28 cellular contexts compared by ENCODE assay signal in genomic region chr2:240517342-240517741, GRCh38. TPM values are rescaled to one million over a fixed set of nuclear protein-coding genes. Genes with fewer than 3 reads are reported as not detected.
DNase-seq lines count a peak whose midpoint lies in the region; ATAC-seq, FAIRE-seq and TF ChIP-seq lines count a peak whose summit lies in the region.
"Had no signal": no experiment of that assay in that cellular context is flagged by ENCODE, and none has a peak within 500 bp of the region (broad histone marks: within the 10 kb centered on the region; RNA-seq: fewer than 3 reads in every experiment).

No MANE protein-coding gene starts in this region.

- no peaks in the 10 kb centered on the region for H3K9me3 ChIP-seq in HepG2 (ENCODE audit: low read length)
- peaks cover 0 to 8% (median 6%) of the 10 kb centered on the region in 8 donors for H3K9me3 ChIP-seq in spleen
- H3K9me3 ChIP-seq: BE2C had no signal

- WGBS in HepG2 (ENCODE audit: low lambda C conversion rate): 100% methylated on average over 1 of the region's 4 CpGs
- WGBS in spleen, 5 donors: 96 to 100% (median 98%) methylated on average over 4 of the region's 4 CpGs

- H3K4me3 ChIP-seq in coronary artery (no peak overlapping the region), HepG2 (replicated peaks in 1 of 3; ENCODE audit: insufficient read depth in 1 of 3, low read depth in 2 of 3, low read length in 3 of 3) (no peak overlapping the region), spleen (no peak overlapping the region)
- H3K4me3 ChIP-seq: BLaER1, GM12878 had no signal

- H3K9ac ChIP-seq in HepG2 (ENCODE audit: insufficient read depth, low read depth, low read length): no peak overlapping the region
- H3K9ac ChIP-seq: BLaER1 had no signal

- TF ChIP-seq POLR2A in HepG2 (IDR thresholded peaks at IDR 0.05; ENCODE audit: insufficient read depth in 1 of 2, low read depth in 2 of 2, low read length in 2 of 2) (no peak), spleen (IDR thresholded peaks at IDR 0.05) (no peak)

- no peaks in the 10 kb centered on the region; the same call in 1 of the 2 replicates for H4K20me1 ChIP-seq in HepG2 (ENCODE audit: insufficient read depth, low read length)

- peak; percentile 30 for FAIRE-seq in HepG2 (lab: Jason Lieb, UNC)
- FAIRE-seq: A204.1, GM12878, GM12892, GM18507 had no signal

- in situ Hi-C loops in HepG2 (cut with HindIII; ENCODE audit: extremely low pct_ligation_motif_present, low pct_unique_long_range_greater_than_20kb): no loop called here

- no peak for TF ChIP-seq CTCF in coronary artery (IDR thresholded peaks at IDR 0.05)
- TF ChIP-seq CTCF in HepG2 (CRISPR knock-in tag; IDR thresholded peaks at IDR 0.05): no peak
- no peak for TF ChIP-seq CTCF in spleen (IDR thresholded peaks at IDR 0.05 in 8 of 11, conservative IDR thresholded peaks at IDR 0.05 in 3 of 11)

- no peaks in the 10 kb centered on the region for H3K79me2 ChIP-seq in HepG2 (ENCODE audit: insufficient read depth, low read length)

- no peak overlapping the region for H2AFZ ChIP-seq in HepG2 (ENCODE audit: low read length)

- TF ChIP-seq EP300 in HepG2 (IDR thresholded peaks at IDR 0.05; ENCODE audit: low read depth in 2 of 2, low read length in 2 of 2) (no peak), HepG2 (CRISPR knock-in tag; IDR thresholded peaks at IDR 0.05; ENCODE audit: borderline replicate concordance) (no peak)

- H3K36me3 ChIP-seq in HepG2 (replicated peaks in 1 of 2; ENCODE audit: control insufficient read depth in 1 of 2, insufficient read depth in 2 of 2, low read length in 2 of 2): peaks cover 4 to 6% of the 10 kb centered on the region in 2 experiments; a peak in 3 of 5 replicates
- H3K36me3 ChIP-seq in spleen: peaks cover 0 to 22% (median 3%) of the 10 kb centered on the region in 6 donors
- H3K36me3 ChIP-seq: BE2C had no signal

- H3K27me3 ChIP-seq in HepG2 (ENCODE audit: control insufficient read depth in 1 of 2, insufficient read depth in 2 of 2, low read length in 2 of 2) (no peaks in the 10 kb centered on the region), spleen (replicated peaks in 1 of 7) (peaks cover 0 to 16% (median 0%) of the 10 kb centered on the region in 7 donors)
- H3K27me3 ChIP-seq: BE2C, BLaER1 had no signal

- POLR2A ChIA-PET in HepG2 (lab: Yijun Ruan, JAX): no interaction called here

- no peak overlapping the region for H3K27ac ChIP-seq in coronary artery
- no peak overlapping the region for H3K27ac ChIP-seq in HepG2 (ENCODE audit: extremely low read length, insufficient read depth, low read length)
- no peak overlapping the region for H3K27ac ChIP-seq in spleen
- H3K27ac ChIP-seq: BLaER1 had no signal

- no peak for TF ChIP-seq RAD21 in HepG2 (CRISPR knock-in tag; IDR thresholded peaks at IDR 0.05)

- CTCF ChIA-PET in HepG2 (lab: Yijun Ruan, JAX; ENCODE audit: low intra/inter-chr PET ratio, low total read pairs): no interaction called here

- H3K4me1 ChIP-seq in HepG2 (ENCODE audit: insufficient read depth, low read length) (no peaks in the 10 kb centered on the region), spleen (peaks cover 9 to 25% (median 16%) of the 10 kb centered on the region in 6 donors)
- H3K4me1 ChIP-seq: BE2C had no signal

- DNase-seq in coronary artery (ENCODE audit: low spot score): peak; percentile 14
- DNase-seq in HepG2 (ENCODE audit: low spot score): no peak
- DNase-seq in posterior vena cava (ENCODE audit: low spot score): peak; percentile 55
- DNase-seq in spleen: peak; percentile 15
- no peak for DNase-seq in NCI-H146 (lab: John Stamatoyannopoulos, UW)
- DNase-seq in UCSD-AML1 (lab: John Stamatoyannopoulos, UW; ENCODE audit: unreplicated experiment): no peak
- DNase-seq: 8988T; ACHN; BE2C; C1 segment of cervical spinal cord; CD4-positive, alpha-beta memory T cell; CD4-positive, CD25-positive, alpha-beta regulatory T cell; CD8-positive, alpha-beta memory T cell; COR-L47; DMS 273 treated with DMSO at 0.1 percent for 48 hours; DMS153; DMS53; DMS79; DND-41; EL; GDM1 had no signal

- ATAC-seq in HepG2 (no peak), HG03565 (IDR thresholded peaks at IDR 0.05; ENCODE audit: unreplicated experiment) (no peak), GM21723 (IDR thresholded peaks at IDR 0.05; ENCODE audit: unreplicated experiment) (no peak)
- ATAC-seq: GM12878 had no signal

- intact Hi-C loops in HepG2 (cut with micrococcal nuclease; ENCODE audit: unreplicated experiment): loop anchor here (10.0 kb wide), 1 partner anchor 127 kb away; no protein-coding TSS in a partner anchor
- intact Hi-C loops in posterior vena cava (cut with DNase I): loop anchor here in 1 of 2 donors (10.0 kb wide), 1 partner anchor 187 kb away; no protein-coding TSS in a partner anchor
- intact Hi-C loops in spleen (cut with DNase I; ENCODE audit: low total_unique reads): loop anchor here (10.0 kb wide), 1 partner anchor 317 kb away; no protein-coding TSS in a partner anchor

- BruUV-seq in HepG2 (replicated peaks; lab: Mats Ljungman, UMichigan): no TSS peak

- no peak overlapping the region for H3K4me2 ChIP-seq in HepG2 (ENCODE audit: low read depth, low read length)
- H3K4me2 ChIP-seq: BLaER1 had no signal

RNA-seq across cellular contexts. Expression of gene ANKMY1, which starts 40.4 kb away (rescaled TPM):
- total RNA-seq in HepG2 (2016; rRNA removed; fragmentation: Illumina TruSeq; extraction: Trizol) (7.3 and 11.7 TPM in 2 replicates), posterior vena cava (10 to 100 TPM in 1 of 2 donors, 1 to 10 TPM in 1; 7.1 to 12.9 TPM), spleen (10 to 100 TPM; 26.5 to 45.5 (median 30.1) TPM)
- 9.7 and 12.6 TPM in 2 replicates for total RNA-seq in HepG2 (2016; cell fraction: cytosol; rRNA removed; fragmentation: Illumina TruSeq; extraction: Trizol; ENCODE audit: low read depth)
- total RNA-seq in HepG2 (2016; cell fraction: insoluble cytoplasmic fraction; rRNA removed; fragmentation: Illumina TruSeq; extraction: Trizol): 8.8 and 12.4 TPM in 2 replicates
- 10.6 and 11.9 TPM in 2 replicates for total RNA-seq in HepG2 (2016; cell fraction: membrane; rRNA removed; fragmentation: Illumina TruSeq; extraction: Trizol)
- 23.2 and 30.1 TPM in 2 replicates for total RNA-seq in HepG2 (2016; cell fraction: nucleus; rRNA removed; fragmentation: Illumina TruSeq; extraction: Trizol)
- polyA plus RNA-seq in HepG2 (2011; rRNA removed) (18.8 and 20.5 TPM in 2 replicates), spleen (10 to 100 TPM in 1 of 3 donors, 1 to 10 TPM in 2; 7.6 to 11.4 (median 8.1) TPM)
- polyA plus RNA-seq in HepG2 (2011; cell fraction: cytosol; rRNA removed): 11.7 and 12.1 TPM in 2 replicates
- 55.1 and 66.4 TPM in 2 replicates for polyA plus RNA-seq in HepG2 (2011; cell fraction: nucleus; rRNA removed)
- polyA plus RNA-seq in HepG2 (2012): 8.0 and 8.9 TPM in 2 replicates
- 2.6 and 3.4 TPM in 2 replicates for polyA plus RNA-seq in HepG2 (2016; cell fraction: cytosol; fragmentation: Illumina TruSeq; extraction: Trizol; ENCODE audit: low read depth)
- 7.8 and 8.8 TPM in 2 replicates for polyA plus RNA-seq in HepG2 (2016; cell fraction: insoluble cytoplasmic fraction; fragmentation: Illumina TruSeq; extraction: Trizol; ENCODE audit: low read depth)
- polyA plus RNA-seq in HepG2 (2016; cell fraction: membrane; fragmentation: Illumina TruSeq; extraction: Trizol; ENCODE audit: low read depth): 4.9 and 6.3 TPM in 2 replicates
- polyA plus RNA-seq in HepG2 (2016; cell fraction: nucleus; fragmentation: Illumina TruSeq; extraction: Trizol; ENCODE audit: insufficient read depth, low read depth): 30.4 and 35.4 TPM in 2 replicates
- 41.3 and 43.1 TPM in 2 replicates for polyA minus RNA-seq in HepG2 (2011; rRNA and poly(A)+ RNA removed; ENCODE audit: low replicate concordance)
- polyA minus RNA-seq in HepG2 (2011; cell fraction: cytosol; rRNA and poly(A)+ RNA removed): 6.0 and 6.9 TPM in 2 replicates
- polyA minus RNA-seq in HepG2 (2011; cell fraction: nucleus; rRNA and poly(A)+ RNA removed): 52.8 and 56.1 TPM in 2 replicates

RNA-seq across cellular contexts. Expression of gene DUSP28, which starts 42.8 kb away (rescaled TPM):
- total RNA-seq in HepG2 (2016; rRNA removed; fragmentation: Illumina TruSeq; extraction: Trizol): 2.5 and 5.2 TPM in 2 replicates
- total RNA-seq in HepG2 (2016; cell fraction: cytosol; rRNA removed; fragmentation: Illumina TruSeq; extraction: Trizol; ENCODE audit: low read depth): 4.5 and 4.9 TPM in 2 replicates
- 2.9 and 5.6 TPM in 2 replicates for total RNA-seq in HepG2 (2016; cell fraction: insoluble cytoplasmic fraction; rRNA removed; fragmentation: Illumina TruSeq; extraction: Trizol)
- 6.2 and 6.3 TPM in 2 replicates for total RNA-seq in HepG2 (2016; cell fraction: membrane; rRNA removed; fragmentation: Illumina TruSeq; extraction: Trizol)
- 7.1 TPM in 2 replicates for total RNA-seq in HepG2 (2016; cell fraction: nucleus; rRNA removed; fragmentation: Illumina TruSeq; extraction: Trizol)
- polyA plus RNA-seq in HepG2 (2011; rRNA removed): 6.7 and 8.6 TPM in 2 replicates
- polyA plus RNA-seq in HepG2 (2011; cell fraction: cytosol; rRNA removed): 3.4 and 4.1 TPM in 2 replicates
- polyA plus RNA-seq in HepG2 (2011; cell fraction: nucleus; rRNA removed): 6.6 and 6.7 TPM in 2 replicates
- 5.4 and 6.8 TPM in 2 replicates for polyA plus RNA-seq in HepG2 (2012)
- polyA plus RNA-seq in HepG2 (2016; cell fraction: cytosol; fragmentation: Illumina TruSeq; extraction: Trizol; ENCODE audit: low read depth): 4.9 and 6.2 TPM in 2 replicates
- 3.9 and 4.1 TPM in 2 replicates for polyA plus RNA-seq in HepG2 (2016; cell fraction: insoluble cytoplasmic fraction; fragmentation: Illumina TruSeq; extraction: Trizol; ENCODE audit: low read depth)
- polyA plus RNA-seq in HepG2 (2016; cell fraction: membrane; fragmentation: Illumina TruSeq; extraction: Trizol; ENCODE audit: low read depth): 5.5 and 7.1 TPM in 2 replicates
- 11.1 and 15.5 TPM in 2 replicates for polyA plus RNA-seq in HepG2 (2016; cell fraction: nucleus; fragmentation: Illumina TruSeq; extraction: Trizol; ENCODE audit: insufficient read depth, low read depth)
- polyA minus RNA-seq in HepG2 (2011; rRNA and poly(A)+ RNA removed; ENCODE audit: low replicate concordance): 2.8 and 4.2 TPM in 2 replicates
- 1.7 and 2.2 TPM in 2 replicates for polyA minus RNA-seq in HepG2 (2011; cell fraction: cytosol; rRNA and poly(A)+ RNA removed)
- polyA minus RNA-seq in HepG2 (2011; cell fraction: nucleus; rRNA and poly(A)+ RNA removed): 11.5 and 12.3 TPM in 2 replicates
- total RNA-seq in posterior vena cava: 1 to 10 TPM; 2.0 to 2.3 TPM
- total RNA-seq in spleen: 10 to 100 TPM in 1 of 7 donors, 1 to 10 TPM in 6; 5.9 to 13.6 (median 7.1) TPM
- 1 to 10 TPM; 6.5 to 9.0 (median 7.9) TPM for polyA plus RNA-seq in spleen

RNA-seq across cellular contexts. Expression of gene RNPEPL1, which starts 50.9 kb away (rescaled TPM):
- total RNA-seq in HepG2 (2016; rRNA removed; fragmentation: Illumina TruSeq; extraction: Trizol): 13.0 and 27.6 TPM in 2 replicates
- 21.9 and 24.8 TPM in 2 replicates for total RNA-seq in HepG2 (2016; cell fraction: cytosol; rRNA removed; fragmentation: Illumina TruSeq; extraction: Trizol; ENCODE audit: low read depth)
- total RNA-seq in HepG2 (2016; cell fraction: insoluble cytoplasmic fraction; rRNA removed; fragmentation: Illumina TruSeq; extraction: Trizol): 12.9 and 23.2 TPM in 2 replicates
- 50.1 and 53.8 TPM in 2 replicates for total RNA-seq in HepG2 (2016; cell fraction: membrane; rRNA removed; fragmentation: Illumina TruSeq; extraction: Trizol)
- total RNA-seq in HepG2 (2016; cell fraction: nucleus; rRNA removed; fragmentation: Illumina TruSeq; extraction: Trizol): 17.5 and 21.9 TPM in 2 replicates
- polyA plus RNA-seq in HepG2 (2011; rRNA removed): 18.0 and 28.8 TPM in 2 replicates
- 20.3 and 26.3 TPM in 2 replicates for polyA plus RNA-seq in HepG2 (2011; cell fraction: cytosol; rRNA removed)
- 94.3 and 114 TPM in 2 replicates for polyA plus RNA-seq in HepG2 (2011; cell fraction: nucleus; rRNA removed)
- polyA plus RNA-seq in HepG2 (2012): 37.2 and 56.3 TPM in 2 replicates
- 43.4 and 46.1 TPM in 2 replicates for polyA plus RNA-seq in HepG2 (2016; cell fraction: cytosol; fragmentation: Illumina TruSeq; extraction: Trizol; ENCODE audit: low read depth)
- polyA plus RNA-seq in HepG2 (2016; cell fraction: insoluble cytoplasmic fraction; fragmentation: Illumina TruSeq; extraction: Trizol; ENCODE audit: low read depth): 40.1 and 49.6 TPM in 2 replicates
- polyA plus RNA-seq in HepG2 (2016; cell fraction: membrane; fragmentation: Illumina TruSeq; extraction: Trizol; ENCODE audit: low read depth): 85.0 and 102 TPM in 2 replicates
- 57.9 and 59.3 TPM in 2 replicates for polyA plus RNA-seq in HepG2 (2016; cell fraction: nucleus; fragmentation: Illumina TruSeq; extraction: Trizol; ENCODE audit: insufficient read depth, low read depth)
- polyA minus RNA-seq in HepG2 (2011; rRNA and poly(A)+ RNA removed; ENCODE audit: low replicate concordance): 15.3 and 64.5 TPM in 2 replicates
- 55.0 and 57.6 TPM in 2 replicates for polyA minus RNA-seq in HepG2 (2011; cell fraction: cytosol; rRNA and poly(A)+ RNA removed)
- 18.6 and 21.0 TPM in 2 replicates for polyA minus RNA-seq in HepG2 (2011; cell fraction: nucleus; rRNA and poly(A)+ RNA removed)
- total RNA-seq in posterior vena cava: 10 to 100 TPM; 47.1 to 49.3 TPM
- 100 to 1,000 TPM in 2 of 7 donors, 10 to 100 TPM in 5; 57.2 to 116 (median 73.0) TPM for total RNA-seq in spleen
- polyA plus RNA-seq in spleen: 100 to 1,000 TPM in 2 of 3 donors, 10 to 100 TPM in 1; 79.8 to 165 (median 107) TPM

Comparison
In these comparisons a context has a peak if more than half of its experiments do, and no peak if none do; other contexts are left out.
1. DNase-seq: peak in coronary artery (single experiment), posterior vena cava (single experiment) and spleen (single experiment); none in HepG2 (single experiment), NCI-H146 (single experiment) and UCSD-AML1 (single experiment).